In the genomic region with DNA sequence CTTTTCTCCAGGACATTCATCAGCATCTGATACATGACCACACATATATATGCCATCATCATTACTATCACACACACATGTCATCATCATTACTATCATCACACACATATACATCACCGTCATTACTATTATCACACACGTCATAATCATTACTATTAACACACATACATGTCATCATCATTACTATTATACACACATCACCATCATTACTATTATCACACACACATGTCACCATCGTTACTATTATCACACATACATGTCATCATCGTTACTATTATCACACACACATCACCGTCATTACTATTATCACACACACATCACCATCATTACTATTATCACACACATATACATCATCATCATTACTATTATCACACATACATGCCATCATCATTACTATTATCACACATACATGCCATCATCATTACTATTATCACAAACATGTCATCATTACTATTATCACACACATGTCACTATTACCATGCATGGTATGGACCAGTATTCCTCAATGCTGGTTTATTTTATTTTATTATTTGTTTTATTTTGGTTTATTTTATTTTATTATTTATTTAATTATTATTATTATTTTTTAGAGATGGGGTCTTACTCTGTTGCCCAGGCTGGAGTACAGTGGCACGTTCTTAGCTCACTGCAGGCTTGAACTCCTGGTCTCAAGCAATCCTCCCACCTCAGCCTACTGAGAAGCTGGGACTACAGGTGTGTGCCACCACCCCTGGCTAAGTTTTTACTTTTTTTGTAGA, we compare ENCODE assay signal across 16 cellular contexts. TPM values are rescaled to one million over a fixed set of nuclear protein-coding genes. Genes with fewer than 3 reads are reported as not detected.
A peak's percentile ranks its signal among the peaks of the same experiment; 100 is the strongest.
DNase-seq lines count a peak whose midpoint lies in the region; ATAC-seq, FAIRE-seq and TF ChIP-seq lines count a peak whose summit lies in the region.
"Had no signal": no experiment of that assay in that cellular context is flagged by ENCODE, and none has a peak within 500 bp of the region (broad histone marks: within the 10 kb centered on the region; RNA-seq: fewer than 3 reads in every experiment).

No MANE protein-coding gene starts in this region.

- H3K4me3 ChIP-seq in A549: no peak overlapping the region
- H3K4me3 ChIP-seq in HEK293 (ENCODE audit: low read depth, low read length): no peak overlapping the region
- no peak overlapping the region for H3K4me3 ChIP-seq in K562

- no peaks in the 10 kb centered on the region for H3K9me1 ChIP-seq in K562 (ENCODE audit: control insufficient read depth, insufficient read depth, low read length)

- H3K9ac ChIP-seq in K562 (ENCODE audit: insufficient read depth in 1 of 2, low read depth in 2 of 2, low read length in 2 of 2): no peak overlapping the region
- H3K9ac ChIP-seq: KMS-11 had no signal

- DNase-seq in A549 (ENCODE audit: low read depth in 1 of 2, low spot score in 1 of 2) (no peak), K562 (ENCODE audit: extremely low read depth in 1 of 4, low spot score in 3 of 4) (no peak), urothelium cell line (ENCODE audit: low spot score) (no peak), iPS-NIHi11 (ENCODE audit: low spot score) (no peak), HUDEP-2 (lab: John Stamatoyannopoulos, UW; ENCODE audit: unreplicated experiment in 76 of 76) (no peak)
- DNase-seq: ACHN; BE2C; C1 segment of cervical spinal cord; CD4-positive, CD25-positive, alpha-beta regulatory T cell; CD8-positive, alpha-beta memory T cell; COR-L47; H9 had no signal

- H4K20me1 ChIP-seq in K562 (replicated peaks; ENCODE audit: control insufficient read depth, insufficient read depth, low read length): no peaks in the 10 kb centered on the region

- H3K79me2 ChIP-seq in K562 (ENCODE audit: control insufficient read depth, insufficient read depth, low read length): no peaks in the 10 kb centered on the region

- TF ChIP-seq RAD21 in A549 (conservative IDR thresholded peaks at IDR 0.05 in 1 of 2, IDR thresholded peaks at IDR 0.05 in 1 of 2): no peak
- TF ChIP-seq RAD21 in K562 (CRISPR knock-in tag; conservative IDR thresholded peaks at IDR 0.05 in 1 of 2, IDR thresholded peaks at IDR 0.05 in 1 of 2): no peak

- H3K27ac ChIP-seq in A549: no peak overlapping the region
- H3K27ac ChIP-seq in HEK293 (ENCODE audit: extremely low read depth, low read depth, low read length): no peak overlapping the region
- H3K27ac ChIP-seq in K562 (ENCODE audit: extremely low read depth, low read depth, low read length): no peak overlapping the region
- H3K27ac ChIP-seq: KMS-11 had no signal

- no peak for ATAC-seq in A549
- ATAC-seq in K562: no peak

- H3K4me2 ChIP-seq in A549 (no peak overlapping the region), K562 (ENCODE audit: insufficient read depth, low read length) (no peak overlapping the region)
- H3K4me2 ChIP-seq: KMS-11 had no signal

- in situ Hi-C loops in K562 (cut with MboI): no loop called here

- intact Hi-C loops in K562 (cut with micrococcal nuclease): no loop called here

- H3K27me3 ChIP-seq in K562 (ENCODE audit: control insufficient read depth in 2 of 2, insufficient read depth in 2 of 2, low read length in 2 of 2): peaks cover 13 to 17% of the 10 kb centered on the region in 2 experiments
- H3K27me3 ChIP-seq: BE2C had no signal

- no peak for TF ChIP-seq EP300 in A549 (IDR thresholded peaks at IDR 0.05)
- no peak for TF ChIP-seq EP300 in K562 (IDR thresholded peaks at IDR 0.05; ENCODE audit: low read length)

- TF ChIP-seq CTCF in A549 (IDR thresholded peaks at IDR 0.05) (no peak), HEK293 (tag by site-specific recombination; IDR thresholded peaks at IDR 0.05) (no peak), K562 (IDR thresholded peaks at IDR 0.05 in 2 of 3, conservative IDR thresholded peaks at IDR 0.05 in 1 of 3; ENCODE audit: insufficient read depth in 2 of 3, low read depth in 1 of 3, low read length in 3 of 3) (no peak)

- 51% methylated on average over 6 of the region's 6 CpGs for WGBS in A549 (ENCODE audit: missing lambda C conversion rate)
- WGBS in K562 (ENCODE audit: insufficient coverage, low coverage, missing lambda C conversion rate): 0% methylated on average over 6 of the region's 6 CpGs

- H3K36me3 ChIP-seq in HEK293 (ENCODE audit: control insufficient read depth in 2 of 2, insufficient read depth in 1 of 2, low read length in 2 of 2): no peaks in the 10 kb centered on the region
- no peaks in the 10 kb centered on the region for H3K36me3 ChIP-seq in K562 (ENCODE audit: control insufficient read depth, insufficient read depth, low read length)
- H3K36me3 ChIP-seq: BE2C had no signal

- CTCF ChIA-PET in A549 (lab: Yijun Ruan, JAX): no interaction called here
- CTCF ChIA-PET in HEK293 (lab: Yijun Ruan, JAX): interaction anchor here (1.7 kb wide), 1 partner anchor 21 kb away, joined by 7 read pairs; no protein-coding TSS in a partner anchor
- CTCF ChIA-PET in K562 (lab: Yijun Ruan, JAX; ENCODE audit: low intra/inter-chr PET ratio): no interaction called here

- peaks cover 12% of the 10 kb centered on the region; the same call in 2 of the 3 replicates for H3K9me3 ChIP-seq in A549
- no peaks in the 10 kb centered on the region for H3K9me3 ChIP-seq in HEK293 (ENCODE audit: control insufficient read depth, insufficient read depth, low read depth, low read length)
- H3K9me3 ChIP-seq in K562 (replicated peaks; ENCODE audit: control insufficient read depth, insufficient read depth, low read depth, low read length): no peaks in the 10 kb centered on the region
- H3K9me3 ChIP-seq: BE2C had no signal

- H3K4me1 ChIP-seq in A549 (no peaks in the 10 kb centered on the region), HEK293 (ENCODE audit: control insufficient read depth, insufficient read depth, low read length) (no peaks in the 10 kb centered on the region), K562 (replicated peaks in 1 of 2; ENCODE audit: control insufficient read depth in 2 of 2, insufficient read depth in 2 of 2, low read length in 2 of 2) (no peaks in the 10 kb centered on the region)
- H3K4me1 ChIP-seq: BE2C had no signal

- POLR2A ChIA-PET in A549 (lab: Yijun Ruan, JAX): no interaction called here
- POLR2A ChIA-PET in HEK293 (lab: Yijun Ruan, JAX): no interaction called here
- POLR2A ChIA-PET in K562 (lab: Yijun Ruan, JAX): no interaction called here

- FAIRE-seq in A549 (lab: Jason Lieb, UNC): peak; percentile 49
- no peak for FAIRE-seq in K562 (lab: Jason Lieb, UNC)
- FAIRE-seq in urothelium cell line (lab: Jason Lieb, UNC): peak; percentile 96
- FAIRE-seq: G401.6, H1 had no signal

- TF ChIP-seq POLR2A in A549 (IDR thresholded peaks at IDR 0.05; ENCODE audit: low read length): no peak
- no peak for TF ChIP-seq POLR2A in K562 (conservative IDR thresholded peaks at IDR 0.05)

- no peak overlapping the region for H2AFZ ChIP-seq in K562 (ENCODE audit: low read depth, low read length)

- no TSS peak for BruUV-seq in K562 (replicated peaks; lab: Mats Ljungman, UMichigan)

TF ChIP-seq in A549, 52 proteins besides CTCF, POLR2A, EP300 and RAD21 (continues in another document):
- TF ChIP-seq POLR2AphosphoS2 (conservative IDR thresholded peaks at IDR 0.05; ENCODE audit: low read length): no peak
- no peak for TF ChIP-seq FOXS1 (CRISPR knock-in tag; IDR thresholded peaks at IDR 0.05)
- TF ChIP-seq RCOR1 (IDR thresholded peaks at IDR 0.05; ENCODE audit: low read depth, low read length): no peak
- no peak for TF ChIP-seq MAZ (IDR thresholded peaks at IDR 0.05; ENCODE audit: borderline replicate concordance, low read depth, low read length)
- TF ChIP-seq TFCP2L1 (CRISPR knock-in tag; IDR thresholded peaks at IDR 0.05): no peak

TF ChIP-seq in HEK293, 187 proteins besides CTCF, POLR2A, EP300 and RAD21 (continues in another document):
- no peak for TF ChIP-seq ZBTB20 (tag by site-specific recombination; IDR thresholded peaks at IDR 0.05)
- TF ChIP-seq ZNF391 (tag by site-specific recombination; IDR thresholded peaks at IDR 0.05; ENCODE audit: borderline replicate concordance, low read depth): no peak
- no peak for TF ChIP-seq ZNF2 (tag by site-specific recombination; IDR thresholded peaks at IDR 0.05)
- TF ChIP-seq SP2 (tag by site-specific recombination; IDR thresholded peaks at IDR 0.05): no peak
- TF ChIP-seq ZNF660 (tag by site-specific recombination; IDR thresholded peaks at IDR 0.05): no peak
- no peak for TF ChIP-seq GLIS1 (tag by site-specific recombination; IDR thresholded peaks at IDR 0.05)

TF ChIP-seq in K562, 482 proteins besides CTCF, POLR2A, EP300 and RAD21 (continues in another document):
- TF ChIP-seq NFIX (CRISPR knock-in tag; IDR thresholded peaks at IDR 0.05; ENCODE audit: low read depth): no peak
- TF ChIP-seq BRD9 (IDR thresholded peaks at IDR 0.05; ENCODE audit: low read depth, partially characterized antibody): no peak
- no peak for TF ChIP-seq MXI1 (IDR thresholded peaks at IDR 0.05; ENCODE audit: low read depth, low read length)
- TF ChIP-seq RAD51 (IDR thresholded peaks at IDR 0.05; ENCODE audit: borderline replicate concordance, low read depth): no peak

RNA-seq across cellular contexts. Expression of a gene that starts 46.3 kb away (rescaled TPM):
- polyA plus RNA-seq in A549 (2011; rRNA removed) (29.3 and 32.0 TPM in 2 replicates), A549 (2017; fragmentation: RNase III; extraction: RNeasy Plus Mini Kit Qiagen cat#74134 plus additional on column Dnase treatment) (19.5 to 24.0 TPM (median 20.7 TPM) in 3 replicates), K562 (2011; rRNA removed) (19.4 and 20.1 TPM in 2 replicates), K562 (2014; fragmentation: Illumina TruSeq; extraction: Trizol) (8.1 and 8.8 TPM in 2 replicates), K562 (2014; fragmentation: Nextera tagmentation; extraction: Ambion mirVana) (10 to 100 TPM in 1 of 2 experiments, 1 to 10 TPM in 1; 9.7 to 10.8 TPM), K562 (2014; rRNA removed) (9.7 and 10.6 TPM in 2 replicates)
- 10.5 and 11.1 TPM in 2 replicates for polyA plus RNA-seq in A549 (2012; cell fraction: cytosol; rRNA removed)
- polyA plus RNA-seq in A549 (2012; cell fraction: nucleus; rRNA removed): 5.1 and 11.4 TPM in 2 replicates
- 13.1 TPM in 2 replicates for polyA minus RNA-seq in A549 (2011; rRNA and poly(A)+ RNA removed)
- total RNA-seq in K562 (2011; cell fraction: chromatin; rRNA removed; ENCODE audit: low replicate concordance): 30.9 and 56.1 TPM in 2 replicates
- total RNA-seq in K562 (2011; cell fraction: nucleolus; rRNA removed): 28.0 and 29.5 TPM in 2 replicates
- total RNA-seq in K562 (2011; cell fraction: nucleoplasm; rRNA removed): 38.5 and 53.7 TPM in 2 replicates
- total RNA-seq in K562 (2014; rRNA removed) (7.6 and 11.8 TPM in 2 replicates), K562 (2014; rRNA removed; fragmentation: Illumina TruSeq; extraction: Trizol) (11.4 and 15.8 TPM in 2 replicates), K562 (2015; rRNA removed; fragmentation: Illumina TruSeq; extraction: Trizol) (11.7 and 13.8 TPM in 2 replicates), K562 (2021) (8.8 and 10.9 TPM in 2 replicates)
- polyA plus RNA-seq in K562 (2011; cell fraction: cytosol; rRNA removed): 5.1 and 12.1 TPM in 2 replicates
- 18.1 and 25.9 TPM in 2 replicates for polyA plus RNA-seq in K562 (2011; cell fraction: nucleus; rRNA removed)
- 6.9 and 7.8 TPM in 2 replicates for polyA plus RNA-seq in K562 (2012)
- polyA minus RNA-seq in K562 (2011; rRNA and poly(A)+ RNA removed): 23.6 and 25.8 TPM in 2 replicates
- polyA minus RNA-seq in K562 (2011; cell fraction: cytosol; rRNA and poly(A)+ RNA removed): 9.8 and 10.5 TPM in 2 replicates
- 16.2 and 23.8 TPM in 2 replicates for polyA minus RNA-seq in K562 (2011; cell fraction: nucleus; rRNA and poly(A)+ RNA removed)
